Comparison of ENCODE assay signal across 1 cellular context in genomic region chr1:202624781-202625108, GRCh38.
TF ChIP-seq lines count a peak whose summit lies in the region.

No MANE protein-coding gene starts in this region.

TF ChIP-seq in HCT116, 20 proteins besides CTCF, POLR2A, EP300 and RAD21 (continued from another document):
- TF ChIP-seq, protein P1, sequence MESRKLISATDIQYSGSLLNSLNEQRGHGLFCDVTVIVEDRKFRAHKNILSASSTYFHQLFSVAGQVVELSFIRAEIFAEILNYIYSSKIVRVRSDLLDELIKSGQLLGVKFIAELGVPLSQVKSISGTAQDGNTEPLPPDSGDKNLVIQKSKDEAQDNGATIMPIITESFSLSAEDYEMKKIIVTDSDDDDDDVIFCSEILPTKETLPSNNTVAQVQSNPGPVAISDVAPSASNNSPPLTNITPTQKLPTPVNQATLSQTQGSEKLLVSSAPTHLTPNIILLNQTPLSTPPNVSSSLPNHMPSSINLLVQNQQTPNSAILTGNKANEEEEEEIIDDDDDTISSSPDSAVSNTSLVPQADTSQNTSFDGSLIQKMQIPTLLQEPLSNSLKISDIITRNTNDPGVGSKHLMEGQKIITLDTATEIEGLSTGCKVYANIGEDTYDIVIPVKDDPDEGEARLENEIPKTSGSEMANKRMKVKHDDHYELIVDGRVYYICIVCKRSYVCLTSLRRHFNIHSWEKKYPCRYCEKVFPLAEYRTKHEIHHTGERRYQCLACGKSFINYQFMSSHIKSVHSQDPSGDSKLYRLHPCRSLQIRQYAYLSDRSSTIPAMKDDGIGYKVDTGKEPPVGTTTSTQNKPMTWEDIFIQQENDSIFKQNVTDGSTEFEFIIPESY (IDR thresholded peaks at IDR 0.05; ENCODE audit: extremely low read depth, insufficient replicate concordance, low read length): no peak
- no peak for TF ChIP-seq JUND (IDR thresholded peaks at IDR 0.05)
- TF ChIP-seq EGR1 (IDR thresholded peaks at IDR 0.05; ENCODE audit: low read depth): no peak
- no peak for TF ChIP-seq EZH2phosphoT487 (IDR thresholded peaks at IDR 0.05; ENCODE audit: borderline replicate concordance)
- TF ChIP-seq, protein P2, sequence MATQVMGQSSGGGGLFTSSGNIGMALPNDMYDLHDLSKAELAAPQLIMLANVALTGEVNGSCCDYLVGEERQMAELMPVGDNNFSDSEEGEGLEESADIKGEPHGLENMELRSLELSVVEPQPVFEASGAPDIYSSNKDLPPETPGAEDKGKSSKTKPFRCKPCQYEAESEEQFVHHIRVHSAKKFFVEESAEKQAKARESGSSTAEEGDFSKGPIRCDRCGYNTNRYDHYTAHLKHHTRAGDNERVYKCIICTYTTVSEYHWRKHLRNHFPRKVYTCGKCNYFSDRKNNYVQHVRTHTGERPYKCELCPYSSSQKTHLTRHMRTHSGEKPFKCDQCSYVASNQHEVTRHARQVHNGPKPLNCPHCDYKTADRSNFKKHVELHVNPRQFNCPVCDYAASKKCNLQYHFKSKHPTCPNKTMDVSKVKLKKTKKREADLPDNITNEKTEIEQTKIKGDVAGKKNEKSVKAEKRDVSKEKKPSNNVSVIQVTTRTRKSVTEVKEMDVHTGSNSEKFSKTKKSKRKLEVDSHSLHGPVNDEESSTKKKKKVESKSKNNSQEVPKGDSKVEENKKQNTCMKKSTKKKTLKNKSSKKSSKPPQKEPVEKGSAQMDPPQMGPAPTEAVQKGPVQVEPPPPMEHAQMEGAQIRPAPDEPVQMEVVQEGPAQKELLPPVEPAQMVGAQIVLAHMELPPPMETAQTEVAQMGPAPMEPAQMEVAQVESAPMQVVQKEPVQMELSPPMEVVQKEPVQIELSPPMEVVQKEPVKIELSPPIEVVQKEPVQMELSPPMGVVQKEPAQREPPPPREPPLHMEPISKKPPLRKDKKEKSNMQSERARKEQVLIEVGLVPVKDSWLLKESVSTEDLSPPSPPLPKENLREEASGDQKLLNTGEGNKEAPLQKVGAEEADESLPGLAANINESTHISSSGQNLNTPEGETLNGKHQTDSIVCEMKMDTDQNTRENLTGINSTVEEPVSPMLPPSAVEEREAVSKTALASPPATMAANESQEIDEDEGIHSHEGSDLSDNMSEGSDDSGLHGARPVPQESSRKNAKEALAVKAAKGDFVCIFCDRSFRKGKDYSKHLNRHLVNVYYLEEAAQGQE (IDR thresholded peaks at IDR 0.05; ENCODE audit: low read depth): no peak
- no peak for TF ChIP-seq FOSL1 (IDR thresholded peaks at IDR 0.05; ENCODE audit: low read depth)
- no peak for TF ChIP-seq ATF3 (IDR thresholded peaks at IDR 0.05)
- no peak for TF ChIP-seq POLR2AphosphoS5 (IDR thresholded peaks at IDR 0.05; ENCODE audit: low read depth, low read length)
- no peak for TF ChIP-seq SRF (IDR thresholded peaks at IDR 0.05; ENCODE audit: low read depth)
- no peak for TF ChIP-seq ZNF274 (IDR thresholded peaks at IDR 0.05; ENCODE audit: low read depth, low read length)
- TF ChIP-seq, protein P3, sequence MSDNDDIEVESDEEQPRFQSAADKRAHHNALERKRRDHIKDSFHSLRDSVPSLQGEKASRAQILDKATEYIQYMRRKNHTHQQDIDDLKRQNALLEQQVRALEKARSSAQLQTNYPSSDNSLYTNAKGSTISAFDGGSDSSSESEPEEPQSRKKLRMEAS (IDR thresholded peaks at IDR 0.05): no peak
